ENCODE assay signal across 13 cellular contexts in the genomic region with DNA sequence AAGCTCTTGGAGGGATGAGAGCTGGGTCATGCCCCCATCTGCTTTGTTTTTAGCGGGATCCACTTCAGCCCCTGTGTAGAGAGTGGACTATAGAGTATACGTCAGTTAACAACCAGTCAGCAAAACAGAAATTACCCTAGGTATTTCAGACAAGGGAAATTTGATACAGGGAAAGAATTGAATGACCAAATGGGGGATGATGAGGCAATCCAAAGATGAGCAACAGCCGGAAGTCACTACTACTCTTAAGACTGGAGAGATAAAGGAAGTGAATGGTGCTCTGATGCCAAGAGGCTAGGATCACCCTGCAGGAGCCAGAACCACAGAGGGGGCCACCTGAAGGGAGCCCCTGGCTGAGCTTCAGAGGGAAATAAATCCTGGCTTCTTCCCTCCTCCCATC. TPM values are rescaled to one million over a fixed set of nuclear protein-coding genes. Genes with fewer than 3 reads are reported as not detected.
DNase-seq lines count a peak whose midpoint lies in the region; ATAC-seq, FAIRE-seq and TF ChIP-seq lines count a peak whose summit lies in the region.
"Had no signal": no experiment of that assay in that cellular context is flagged by ENCODE, and none has a peak within 500 bp of the region (broad histone marks: within the 10 kb centered on the region; RNA-seq: fewer than 3 reads in every experiment).

No MANE protein-coding gene starts in this region.

- no peaks in the 10 kb centered on the region for H3K27me3 ChIP-seq in AG04450 (ENCODE audit: control insufficient read depth, insufficient read depth, low read length)
- no peaks in the 10 kb centered on the region for H3K27me3 ChIP-seq in PC-3 (ENCODE audit: low read length)

- no peaks in the 10 kb centered on the region for H3K36me3 ChIP-seq in PC-3 (ENCODE audit: low read depth, low read length)

- no peak overlapping the region for H3K9ac ChIP-seq in PC-3 (ENCODE audit: low read length)

- no peak for FAIRE-seq in D721Med (lab: Jason Lieb, UNC)

- H2AFZ ChIP-seq in PC-3 (ENCODE audit: low read length), result no peak overlapping the region

- POLR2A ChIA-PET in AG04450 (lab: Yijun Ruan, JAX), result interaction anchor here (0.6 to 1.0 kb wide), 2 partner anchors 10 to 30 kb away, joined by 3 to 4 read pairs; partner anchors contain the start of gene ACY1
- POLR2A ChIA-PET in PC-3 (lab: Charles Lee; ENCODE audit: unreplicated experiment), result no interaction called here

- no peaks in the 10 kb centered on the region for H4K20me1 ChIP-seq in PC-3 (ENCODE audit: low read length)

- CTCF ChIA-PET in AG04450 (lab: Charles Lee), result interaction anchor here (0.6 to 5.3 kb wide), 4 partner anchors 11 to 170 kb away, joined by 3 to 37 read pairs (median 6); partner anchors contain the start of genes ABHD14B, PARP3 and RRP9
- CTCF ChIA-PET in PC-3 (lab: Charles Lee), result interaction anchor here (0.6 kb wide), 1 partner anchor 14 kb away, joined by 8 read pairs; the partner anchor contains the start of gene PCBP4

- BruUV-seq in PC-3 (replicated peaks; lab: Mats Ljungman, UMichigan), result no TSS peak

- TF ChIP-seq CTCF in AG04450 (IDR thresholded peaks at IDR 0.05; ENCODE audit: low read depth, low read length) (no peak), PC-3 (conservative IDR thresholded peaks at IDR 0.05; ENCODE audit: low read depth, low read length) (no peak), D721Med (IDR thresholded peaks at IDR 0.05; ENCODE audit: insufficient read depth, missing control alignments) (no peak)

- DNase-seq in AG04450 (ENCODE audit: low read depth, low spot score) (peak; percentile 49), KBM-7 (peak; percentile 64), PC-3 (peak; percentile 66), fibroblast of peridontal ligament (ENCODE audit: extremely low read depth) (peak; percentile 75), D721Med (ENCODE audit: insufficient read length, low spot score) (no peak), Right ventricle myocardium superior (no peak)
- no peak for DNase-seq in stimulated activated CD4-positive, alpha-beta T cell treated with anti-CD3 and anti-CD28 coated beads, Interleukin-4, amount 100 ng/mL, for 1 hour
- DNase-seq: activated CD4-positive, alpha-beta T cell treated with anti-CD3 and anti-CD28 coated beads, Interleukin-2, amount 50 U/mL, for 1 hour; activated naive CD4-positive, alpha-beta T cell treated with anti-CD3 and anti-CD28 coated beads for 36 hours; CD4-positive, alpha-beta T cell; effector CD4-positive, alpha-beta T cell; naive B cell had no signal

- no peaks in the 10 kb centered on the region for H3K79me2 ChIP-seq in PC-3 (ENCODE audit: low read length)

- H3F3A ChIP-seq in PC-3 (ENCODE audit: low read length, unreplicated experiment), result no peaks in the 10 kb centered on the region

- intact Hi-C loops in PC-3 (cut with micrococcal nuclease), result no loop called here
- intact Hi-C loops in Right ventricle myocardium superior (cut with DNase I), result no loop called here

- in situ Hi-C loops in KBM-7 (cut with MboI; ENCODE audit: low pct_unique_long_range_greater_than_20kb, low sequenced_read_pairs), result no loop called here

- H3K9me2 ChIP-seq in PC-3 (replicated peaks; ENCODE audit: low read length), result no peaks in the 10 kb centered on the region

- H3K9me3 ChIP-seq in AG04450 (ENCODE audit: control insufficient read depth, insufficient read depth, low read length) (no peaks in the 10 kb centered on the region; the same call in 1 of the 2 replicates), PC-3 (ENCODE audit: low read length) (no peaks in the 10 kb centered on the region)

- 0 out of 2 replicates have a peak, but pooled peaks cover 6% of the 10 kb centered on the region for H3K4me1 ChIP-seq in PC-3 (ENCODE audit: insufficient read depth, low read length)

- no peak overlapping the region for H3K4me3 ChIP-seq in AG04450 (ENCODE audit: low read depth, low read length)
- no peak overlapping the region for H3K4me3 ChIP-seq in PC-3 (ENCODE audit: low read length)

- H3K27ac ChIP-seq in AG04450 (ENCODE audit: low read depth, low read length) (peak overlapping the region; percentile 31), PC-3 (ENCODE audit: low read length) (no peak overlapping the region)

- H3K4me2 ChIP-seq in PC-3 (ENCODE audit: low read length), result no peak overlapping the region

- peak; percentile 43 for ATAC-seq in PC-3
- ATAC-seq in HG03025 (IDR thresholded peaks at IDR 0.05; ENCODE audit: low FRiP score, unreplicated experiment), result no peak
- no peak for ATAC-seq in Right ventricle myocardium superior (ENCODE audit: poor library complexity)

RNA-seq across cellular contexts. Expression of gene GPR62, which starts 1.7 kb away (rescaled TPM):
- polyA plus RNA-seq in AG04450 (2011; rRNA removed), result not detected in 2 replicates
- not detected in 2 replicates for polyA minus RNA-seq in AG04450 (2011; rRNA and poly(A)+ RNA removed)
- not detected in 2 replicates for total RNA-seq in PC-3 (2014; rRNA removed)
- not detected for total RNA-seq in Right ventricle myocardium superior
- total RNA-seq: activated naive CD4-positive, alpha-beta T cell treated with anti-CD3 and anti-CD28 coated beads for 36 hours; CD4-positive, alpha-beta T cell had no signal

RNA-seq across cellular contexts. Expression of gene PARP3, which starts 11.3 kb away (rescaled TPM):
- polyA plus RNA-seq in AG04450 (2011; rRNA removed), result 7.5 and 10.4 TPM in 2 replicates
- polyA minus RNA-seq in AG04450 (2011; rRNA and poly(A)+ RNA removed), result 5.2 and 7.8 TPM in 2 replicates
- total RNA-seq in PC-3 (2014; rRNA removed), result 19.3 and 30.5 TPM in 2 replicates
- total RNA-seq in Right ventricle myocardium superior, result 18.1 TPM

RNA-seq across cellular contexts. Expression of gene RRP9, which starts 11.7 kb away (rescaled TPM):
- polyA plus RNA-seq in AG04450 (2011; rRNA removed), result 10.8 and 13.7 TPM in 2 replicates
- 9.5 and 11.8 TPM in 2 replicates for polyA minus RNA-seq in AG04450 (2011; rRNA and poly(A)+ RNA removed)
- total RNA-seq in PC-3 (2014; rRNA removed), result 95.0 and 112 TPM in 2 replicates
- 8.9 TPM for total RNA-seq in Right ventricle myocardium superior

RNA-seq across cellular contexts. Expression of gene PCBP4, which starts 13.8 kb away (rescaled TPM):
- 54.6 and 69.2 TPM in 2 replicates for polyA plus RNA-seq in AG04450 (2011; rRNA removed)
- 60.0 and 72.8 TPM in 2 replicates for polyA minus RNA-seq in AG04450 (2011; rRNA and poly(A)+ RNA removed)
- total RNA-seq in PC-3 (2014; rRNA removed), result 45.8 and 59.1 TPM in 2 replicates
- 64.1 TPM for total RNA-seq in Right ventricle myocardium superior

RNA-seq across cellular contexts. Expression of gene ABHD14B, which starts 20.4 kb away (rescaled TPM):
- 34.5 and 37.5 TPM in 2 replicates for polyA plus RNA-seq in AG04450 (2011; rRNA removed)
- 21.0 and 25.0 TPM in 2 replicates for polyA minus RNA-seq in AG04450 (2011; rRNA and poly(A)+ RNA removed)
- 49.6 and 53.8 TPM in 2 replicates for total RNA-seq in PC-3 (2014; rRNA removed)
- total RNA-seq in Right ventricle myocardium superior, result 12.6 TPM

Comparison
In these comparisons a context has a peak if more than half of its experiments do, and no peak if none do; other contexts are left out.
1. DNase-seq: peak in AG04450 (single experiment), KBM-7 (single experiment), PC-3 (single experiment) and fibroblast of peridontal ligament (single experiment); none in D721Med (single experiment), stimulated activated CD4-positive, alpha-beta T cell treated with anti-CD3 and anti-CD28 coated beads, Interleukin-4, amount 100 ng/mL, for 1 hour (single experiment) and Right ventricle myocardium superior (single experiment).